Comparison of ENCODE assay signal across 8 cellular contexts in the genomic region with DNA sequence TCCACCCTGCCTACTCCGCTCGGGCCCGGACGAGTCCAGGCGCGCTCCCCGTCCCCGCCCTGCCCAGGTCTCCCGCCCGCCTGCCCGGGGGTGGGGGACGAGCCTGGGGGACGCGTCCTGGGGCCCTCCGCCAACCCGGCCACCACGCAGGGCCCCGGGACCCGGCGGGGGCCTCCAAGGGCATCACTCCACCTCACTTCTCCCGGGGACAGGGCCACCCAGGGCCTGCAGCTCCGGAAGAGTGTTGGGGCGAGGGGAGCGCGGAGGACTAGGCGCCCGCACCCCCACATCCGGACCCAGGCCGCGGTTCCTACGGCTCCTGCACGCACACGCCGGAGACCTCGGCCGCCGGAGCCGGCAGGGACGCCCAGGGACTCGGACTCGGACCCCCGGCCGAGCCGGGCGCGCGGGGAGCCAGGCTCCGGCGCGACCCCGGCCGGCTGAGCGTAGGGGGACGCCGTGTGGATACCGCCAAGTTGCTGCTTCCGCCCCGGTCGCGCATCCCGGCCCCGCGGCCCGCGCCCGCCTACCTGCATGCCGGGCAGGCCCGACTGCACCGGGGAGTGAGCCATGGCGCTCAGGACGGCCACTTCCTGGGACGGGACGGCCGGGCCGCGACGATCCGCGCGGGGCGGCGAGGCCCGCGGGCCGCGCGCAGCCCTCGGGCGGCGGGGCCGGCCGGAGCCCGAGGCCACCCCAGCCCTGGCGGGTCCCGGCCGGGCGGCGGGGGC. TPM values are rescaled to one million over a fixed set of nuclear protein-coding genes. Genes with fewer than 3 reads are reported as not detected.
DNase-seq lines count a peak whose midpoint lies in the region; ATAC-seq and TF ChIP-seq lines count a peak whose summit lies in the region.

No MANE protein-coding gene starts in this region.

- H3K9me3 ChIP-seq in effector memory CD4-positive, alpha-beta T cell (ENCODE audit: control insufficient read depth, low read length) = no peaks in the 10 kb centered on the region
- no peaks in the 10 kb centered on the region for H3K9me3 ChIP-seq in thyroid gland

- H3K4me3 Mint-ChIP-seq in Calu3 (ENCODE audit: low read depth, unreplicated experiment) = peak overlapping the region; percentile 69
- peak overlapping the region; percentile 98 for H3K4me3 Mint-ChIP-seq in activated CD4-positive, alpha-beta T cell treated with anti-CD3 and anti-CD28 coated beads, Interleukin-2, amount 10 ng/mL, durations not matched to agents 24 days and 14 days
- peak overlapping the region; percentile 82 for H3K4me3 Mint-ChIP-seq in mesothelial cell of epicardium

- peak in 1 of 2 donors; percentile 49 for TF ChIP-seq POLR2A in thyroid gland (IDR thresholded peaks at IDR 0.05)

- intact Hi-C loops in Calu3 (cut with micrococcal nuclease; ENCODE audit: unreplicated experiment) (no loop called here), thyroid gland (cut with DNase I) (loop anchor here (5.0 to 10.0 kb wide), 2 partner anchors 89 to 132 kb away; no protein-coding TSS in a partner anchor)
- intact Hi-C loops in activated CD4-positive, alpha-beta T cell treated with anti-CD3 and anti-CD28 coated beads, Interleukin-2, amount 10 ng/mL, durations not matched to agents 24 days and 14 days (cut with micrococcal nuclease) = loop anchor here (10.0 kb wide), 3 partner anchors 508 to 638 kb away; no protein-coding TSS in a partner anchor

- no TSS peak for BruUV-seq in Calu3 (replicated peaks; lab: Mats Ljungman, UMichigan)

- H3K27ac Mint-ChIP-seq in Calu3 (ENCODE audit: unreplicated experiment) (no peak overlapping the region), mesothelial cell of epicardium (no peak overlapping the region)
- H3K27ac Mint-ChIP-seq in activated CD4-positive, alpha-beta T cell treated with anti-CD3 and anti-CD28 coated beads, Interleukin-2, amount 10 ng/mL, durations not matched to agents 24 days and 14 days = peak overlapping the region; percentile 94

- DNase-seq in Calu3 = peak; percentile 7
- peak in 1 of 2 experiments; percentile 46 for DNase-seq in HL-60 (ENCODE audit: low read depth in 1 of 2, low spot score in 1 of 2)
- peak; percentile 85 for DNase-seq in activated CD4-positive, alpha-beta T cell treated with anti-CD3 and anti-CD28 coated beads, Interleukin-2, amount 10 ng/mL, durations not matched to agents 24 days and 14 days
- peak in 1 of 3 donors; percentile 11 for DNase-seq in effector memory CD4-positive, alpha-beta T cell
- DNase-seq in mesothelial cell of epicardium (ENCODE audit: low spot score in 2 of 2, unreplicated experiment in 2 of 2) = peak; percentile 33 to 65
- DNase-seq in thyroid gland = peak; percentile 61 to 75
- no peak for DNase-seq in NCI-H1105 treated with DMSO at 0.1 percent for 48 hours (lab: John Stamatoyannopoulos, UW)

- H3K4me1 Mint-ChIP-seq in Calu3 (ENCODE audit: low read depth, unreplicated experiment) (peaks cover 8% of the 10 kb centered on the region), mesothelial cell of epicardium (peaks cover 69% of the 10 kb centered on the region)
- H3K4me1 Mint-ChIP-seq in activated CD4-positive, alpha-beta T cell treated with anti-CD3 and anti-CD28 coated beads, Interleukin-2, amount 10 ng/mL, durations not matched to agents 24 days and 14 days = peaks cover 45% of the 10 kb centered on the region

- H3K27ac ChIP-seq in HL-60 (replicated peaks) (peak overlapping the region; percentile 71), thyroid gland (peak overlapping the region; percentile 98 to 100 (median 100))
- peak overlapping the region; percentile 83 for H3K27ac ChIP-seq in effector memory CD4-positive, alpha-beta T cell (ENCODE audit: insufficient read depth, low read length, poor library complexity, severe bottlenecking)

- no peaks in the 10 kb centered on the region for H3K27me3 ChIP-seq in HL-60 (ENCODE audit: insufficient read depth, poor library complexity, severe bottlenecking)
- H3K27me3 ChIP-seq in effector memory CD4-positive, alpha-beta T cell (replicated peaks; ENCODE audit: control insufficient read depth, insufficient read depth, low read length, poor library complexity, severe bottlenecking) = no peaks in the 10 kb centered on the region
- no peaks in the 10 kb centered on the region for H3K27me3 ChIP-seq in thyroid gland

- peaks cover 30% of the 10 kb centered on the region for H3K4me1 ChIP-seq in effector memory CD4-positive, alpha-beta T cell (ENCODE audit: control insufficient read depth, insufficient read depth, low read length, poor library complexity, severe bottlenecking)
- H3K4me1 ChIP-seq in thyroid gland = peaks cover 25 to 43% of the 10 kb centered on the region in 2 donors

- peaks cover 31% of the 10 kb centered on the region for H3K36me3 Mint-ChIP-seq in Calu3 (ENCODE audit: insufficient read depth, unreplicated experiment)
- peaks cover 19% of the 10 kb centered on the region for H3K36me3 Mint-ChIP-seq in activated CD4-positive, alpha-beta T cell treated with anti-CD3 and anti-CD28 coated beads, Interleukin-2, amount 10 ng/mL, durations not matched to agents 24 days and 14 days (ENCODE audit: low read depth)
- no peaks in the 10 kb centered on the region for H3K36me3 Mint-ChIP-seq in mesothelial cell of epicardium

- H3K36me3 ChIP-seq in effector memory CD4-positive, alpha-beta T cell (ENCODE audit: control insufficient read depth, insufficient read depth, low read length) = no peaks in the 10 kb centered on the region
- no peaks in the 10 kb centered on the region for H3K36me3 ChIP-seq in thyroid gland

- WGBS in thyroid gland, 2 donors = 1% methylated on average over 39 of the region's 98 CpGs; no CpG with 5 or more reads in 1 of the 2 donors

- TF ChIP-seq CTCF in Calu3 (IDR thresholded peaks at IDR 0.05; ENCODE audit: unreplicated experiment) = no peak
- TF ChIP-seq CTCF in HL-60 (IDR thresholded peaks at IDR 0.05; ENCODE audit: insufficient read depth, low read length) = no peak
- TF ChIP-seq CTCF in mesothelial cell of epicardium (IDR thresholded peaks at IDR 0.05; ENCODE audit: unreplicated experiment) = no peak
- no peak for TF ChIP-seq CTCF in thyroid gland (IDR thresholded peaks at IDR 0.05)

- H3K4me3 ChIP-seq in HL-60 (replicated peaks; ENCODE audit: insufficient read depth, low read length) = peak overlapping the region; percentile 83
- peak overlapping the region; percentile 94 for H3K4me3 ChIP-seq in effector memory CD4-positive, alpha-beta T cell (ENCODE audit: insufficient read depth, low read depth, low read length, poor library complexity, severe bottlenecking)
- H3K4me3 ChIP-seq in thyroid gland (replicated peaks in 1 of 3) = peak overlapping the region; percentile 83 to 93 (median 90)

- no peaks in the 10 kb centered on the region for H3K9me3 Mint-ChIP-seq in Calu3 (ENCODE audit: low read depth, unreplicated experiment)
- H3K9me3 Mint-ChIP-seq in activated CD4-positive, alpha-beta T cell treated with anti-CD3 and anti-CD28 coated beads, Interleukin-2, amount 10 ng/mL, durations not matched to agents 24 days and 14 days = no peaks in the 10 kb centered on the region
- no peaks in the 10 kb centered on the region for H3K9me3 Mint-ChIP-seq in mesothelial cell of epicardium

- H3K27me3 Mint-ChIP-seq in Calu3 (ENCODE audit: unreplicated experiment) (no peaks in the 10 kb centered on the region), mesothelial cell of epicardium (ENCODE audit: low read depth) (no peaks in the 10 kb centered on the region)
- no peaks in the 10 kb centered on the region for H3K27me3 Mint-ChIP-seq in activated CD4-positive, alpha-beta T cell treated with anti-CD3 and anti-CD28 coated beads, Interleukin-2, amount 10 ng/mL, durations not matched to agents 24 days and 14 days

- CTCF ChIA-PET in Calu3 (lab: Charles Lee) = interaction anchor here (0.6 to 0.7 kb wide), 2 partner anchors 86 to 606 kb away, joined by 3 to 4 read pairs; no protein-coding TSS in a partner anchor

- peak; percentile 23 for ATAC-seq in GM21367 (IDR thresholded peaks at IDR 0.05; ENCODE audit: unreplicated experiment)

RNA-seq across cellular contexts. Expression of a gene that starts 0.5 kb away (rescaled TPM):
- total RNA-seq in Calu3 (2022) (51.2 and 55.3 TPM in 2 replicates), mesothelial cell of epicardium (85.4 to 92.1 TPM (median 88.4 TPM) in 3 replicates), thyroid gland (100 to 1,000 TPM in 1 of 4 donors, 10 to 100 TPM in 3; 74.5 to 102 (median 90.7) TPM)
- 127 and 136 TPM in 2 replicates for total RNA-seq in activated CD4-positive, alpha-beta T cell treated with anti-CD3 and anti-CD28 coated beads, Interleukin-2, amount 10 ng/mL, durations not matched to agents 24 days and 14 days
